ENCODE assay signal across 8 cellular contexts in the genomic region with DNA sequence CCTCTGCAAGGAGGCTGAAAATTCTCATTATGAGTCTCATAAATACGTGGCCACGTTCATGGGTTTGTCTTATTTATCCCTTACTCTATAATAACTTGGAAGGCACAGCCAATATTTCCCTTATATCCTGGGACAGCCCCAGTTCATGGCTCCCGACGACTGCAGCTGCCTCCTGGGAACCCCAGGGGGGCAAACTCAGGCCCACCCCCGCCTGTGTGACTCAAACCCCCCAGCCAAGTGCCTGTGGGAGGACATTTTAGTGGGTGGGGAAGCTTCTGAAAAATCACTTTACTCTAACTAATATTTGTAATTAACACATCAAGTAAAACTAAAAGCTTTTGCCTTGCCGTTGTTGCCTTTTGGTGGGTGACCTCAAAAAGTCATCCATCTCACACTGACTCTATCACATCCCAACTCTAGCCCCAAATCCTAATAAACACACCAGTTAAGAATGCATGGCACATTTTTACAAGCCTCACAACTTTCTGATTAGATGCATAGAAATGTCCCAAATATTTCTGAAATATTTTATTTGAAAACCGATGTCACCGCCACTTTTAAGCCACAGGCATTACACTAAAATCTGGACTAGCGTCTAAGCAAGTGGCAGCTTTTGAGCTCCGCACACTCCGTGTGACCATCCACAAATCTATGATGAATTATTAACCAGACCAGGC. TPM values are rescaled to one million over a fixed set of nuclear protein-coding genes. Genes with fewer than 3 reads are reported as not detected.
DNase-seq lines count a peak whose midpoint lies in the region; ATAC-seq and TF ChIP-seq lines count a peak whose summit lies in the region.

No MANE protein-coding gene starts in this region.

- ATAC-seq in GM19023 (IDR thresholded peaks at IDR 0.05; ENCODE audit: unreplicated experiment) = peak; percentile 49
- ATAC-seq in HG02870 (IDR thresholded peaks at IDR 0.05; ENCODE audit: unreplicated experiment) = no peak

- H3K9me2 ChIP-seq in SK-N-SH = no peaks in the 10 kb centered on the region

- H2AFZ ChIP-seq in SK-N-SH (ENCODE audit: low read depth) = no peak overlapping the region

- DNase-seq in SK-N-SH (no peak), right atrium auricular region (ENCODE audit: low spot score) (no peak), DMS79 (lab: John Stamatoyannopoulos, UW) (no peak), D341Med (ENCODE audit: low spot score) (no peak)
- no peak for DNase-seq in effector CD8-positive, alpha-beta T cell (lab: John Stamatoyannopoulos, UW)

- H3K79me2 ChIP-seq in SK-N-SH (ENCODE audit: insufficient read depth) = peaks cover 71% of the 10 kb centered on the region

- peak overlapping the region; percentile 81 for H3K4me2 ChIP-seq in SK-N-SH

- H3K4me1 ChIP-seq in SK-N-SH (ENCODE audit: control insufficient read depth in 1 of 2, insufficient read depth in 2 of 2, low read depth in 1 of 2, low read length in 1 of 2) = peaks cover 37 to 39% of the 10 kb centered on the region in 2 experiments; a peak in 3 of 4 replicates
- peaks cover 0 to 57% of the 10 kb centered on the region in 2 donors for H3K4me1 ChIP-seq in right atrium auricular region

- H3K9me3 ChIP-seq in SK-N-SH (no peaks in the 10 kb centered on the region), right atrium auricular region (no peaks in the 10 kb centered on the region)

- TF ChIP-seq EP300 in SK-N-SH (IDR thresholded peaks at IDR 0.05; ENCODE audit: borderline replicate concordance in 1 of 2, low read depth in 1 of 2, low read length in 1 of 2) = no peak

- H3K4me3 ChIP-seq in SK-N-SH (ENCODE audit: low read depth in 2 of 2, low read length in 1 of 2) = peak overlapping the region in 1 of 2 experiments; percentile 57; a peak in 3 of 4 replicates
- H3K4me3 ChIP-seq in right atrium auricular region = no peak overlapping the region
- no peak overlapping the region for H3K4me3 ChIP-seq in skin epidermis

- POLR2A ChIA-PET in SK-N-SH (lab: Yijun Ruan, JAX) = interaction anchor here (1.2 kb wide), 1 partner anchor 13 kb away, joined by 3 read pairs; no protein-coding TSS in a partner anchor

- H4K20me1 ChIP-seq in SK-N-SH (ENCODE audit: insufficient read depth) = no peaks in the 10 kb centered on the region

- no peaks in the 10 kb centered on the region for H3K36me3 ChIP-seq in SK-N-SH (replicated peaks in 1 of 2; ENCODE audit: control insufficient read depth in 1 of 2, insufficient read depth in 2 of 2, low read length in 1 of 2)
- no peaks in the 10 kb centered on the region for H3K36me3 ChIP-seq in right atrium auricular region

- H3K27me3 ChIP-seq in SK-N-SH (ENCODE audit: insufficient read depth) (no peaks in the 10 kb centered on the region), right atrium auricular region (no peaks in the 10 kb centered on the region)

- WGBS in SK-N-SH (ENCODE audit: low lambda C conversion rate) = 50% methylated on average over 11 of the region's 11 CpGs

- H3K9ac ChIP-seq in SK-N-SH = peak overlapping the region; percentile 77

- peak overlapping the region; percentile 91 to 98 for H3K27ac ChIP-seq in SK-N-SH (ENCODE audit: low read depth in 2 of 2, low read length in 1 of 2)
- peak overlapping the region; percentile 77 to 86 for H3K27ac ChIP-seq in right atrium auricular region
- peak overlapping the region in 18 of 21 experiments; percentile 8 to 86 (median 67) for H3K27ac ChIP-seq in skin epidermis

- CTCF ChIA-PET in SK-N-SH (lab: Yijun Ruan, JAX) = interaction anchor here (1.3 kb wide), 1 partner anchor 8 kb away, joined by 5 read pairs; no protein-coding TSS in a partner anchor

- TF ChIP-seq CTCF in SK-N-SH (IDR thresholded peaks at IDR 0.05) (no peak), right atrium auricular region (IDR thresholded peaks at IDR 0.05) (no peak)

- peaks cover 38% of the 10 kb centered on the region for H3F3A ChIP-seq in SK-N-SH (replicated peaks; ENCODE audit: insufficient read depth)

- TF ChIP-seq RAD21 in SK-N-SH (IDR thresholded peaks at IDR 0.05; ENCODE audit: low read length) = no peak

TF ChIP-seq in SK-N-SH, 30 proteins besides CTCF, POLR2A, EP300 and RAD21:
- TF ChIP-seq TEAD4 (IDR thresholded peaks at IDR 0.05; ENCODE audit: borderline replicate concordance, insufficient read depth) = no peak
- TF ChIP-seq RXRA (IDR thresholded peaks at IDR 0.05; ENCODE audit: borderline replicate concordance, low read depth) = no peak
- TF ChIP-seq, protein P1, sequence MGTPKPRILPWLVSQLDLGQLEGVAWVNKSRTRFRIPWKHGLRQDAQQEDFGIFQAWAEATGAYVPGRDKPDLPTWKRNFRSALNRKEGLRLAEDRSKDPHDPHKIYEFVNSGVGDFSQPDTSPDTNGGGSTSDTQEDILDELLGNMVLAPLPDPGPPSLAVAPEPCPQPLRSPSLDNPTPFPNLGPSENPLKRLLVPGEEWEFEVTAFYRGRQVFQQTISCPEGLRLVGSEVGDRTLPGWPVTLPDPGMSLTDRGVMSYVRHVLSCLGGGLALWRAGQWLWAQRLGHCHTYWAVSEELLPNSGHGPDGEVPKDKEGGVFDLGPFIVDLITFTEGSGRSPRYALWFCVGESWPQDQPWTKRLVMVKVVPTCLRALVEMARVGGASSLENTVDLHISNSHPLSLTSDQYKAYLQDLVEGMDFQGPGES (IDR thresholded peaks at IDR 0.05; ENCODE audit: low read depth, low read length) = no peak
- TF ChIP-seq EZH2phosphoT487 (IDR thresholded peaks at IDR 0.05; ENCODE audit: borderline replicate concordance, low read depth) = no peak
- TF ChIP-seq, protein P2, sequence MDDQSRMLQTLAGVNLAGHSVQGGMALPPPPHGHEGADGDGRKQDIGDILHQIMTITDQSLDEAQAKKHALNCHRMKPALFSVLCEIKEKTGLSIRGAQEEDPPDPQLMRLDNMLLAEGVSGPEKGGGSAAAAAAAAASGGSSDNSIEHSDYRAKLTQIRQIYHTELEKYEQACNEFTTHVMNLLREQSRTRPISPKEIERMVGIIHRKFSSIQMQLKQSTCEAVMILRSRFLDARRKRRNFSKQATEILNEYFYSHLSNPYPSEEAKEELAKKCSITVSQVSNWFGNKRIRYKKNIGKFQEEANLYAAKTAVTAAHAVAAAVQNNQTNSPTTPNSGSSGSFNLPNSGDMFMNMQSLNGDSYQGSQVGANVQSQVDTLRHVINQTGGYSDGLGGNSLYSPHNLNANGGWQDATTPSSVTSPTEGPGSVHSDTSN (IDR thresholded peaks at IDR 0.05) = peak; percentile 36; the same call in 1 of the 2 replicates

RNA-seq across cellular contexts. Expression of a gene that starts 14.2 kb away (rescaled TPM):
- polyA plus RNA-seq in SK-N-SH (2012; rRNA removed) = 23.9 and 25.1 TPM in 2 replicates
- polyA plus RNA-seq in SK-N-SH (2012; cell fraction: cytosol; rRNA removed) = 17.3 and 20.8 TPM in 2 replicates
- polyA plus RNA-seq in SK-N-SH (2012; cell fraction: nucleus; rRNA removed) = 26.8 and 31.9 TPM in 2 replicates
- total RNA-seq in right atrium auricular region = 10 to 100 TPM; 10.2 to 13.2 TPM
